In genomic region chr17:17280613-17281549, GRCh38 we compare ENCODE assay signal across 8 cellular contexts. TPM values are rescaled to one million over a fixed set of nuclear protein-coding genes. Genes with fewer than 3 reads are reported as not detected.
DNase-seq lines count a peak whose midpoint lies in the region; ATAC-seq and TF ChIP-seq lines count a peak whose summit lies in the region.

COPS3 (minus strand) TSS chr17:17281246; CDS start chr17:17281186, 60 bp downstream.

- peak within 1 kb of the TSS; percentile 83 for H3K27ac Mint-ChIP-seq in activated CD4-positive, alpha-beta memory T cell treated with anti-CD3 and anti-CD28 coated beads for 36 hours

- H3K27me3 ChIP-seq in dorsolateral prefrontal cortex (no peaks in the 10 kb centered on the region), right lobe of liver (no peaks in the 10 kb centered on the region)

- ATAC-seq in GM19438 (IDR thresholded peaks at IDR 0.05; ENCODE audit: low read depth, unreplicated experiment) (peak; percentile 89), HG03575 (IDR thresholded peaks at IDR 0.05; ENCODE audit: extremely low read depth, insufficient number of reproducible peaks, low FRiP score, unreplicated experiment) (peak; percentile 66), right lobe of liver (peak; percentile 95 to 96 (median 96))

- POLR2A ChIA-PET in activated CD4-positive, alpha-beta memory T cell treated with anti-CD3 and anti-CD28 coated beads for 36 hours (lab: Charles Lee) = interaction anchor here (0.6 to 1.5 kb wide), 12 partner anchors 10 to 162 kb away, joined by 3 to 5 read pairs (median 3); partner anchors contain the start of genes FLCN and NT5M

- TF ChIP-seq POLR2A in right lobe of liver (IDR thresholded peaks at IDR 0.05) = peak; percentile 72

- H3K9me3 ChIP-seq in right lobe of liver = no peaks in the 10 kb centered on the region

- H3K4me1 ChIP-seq in right lobe of liver = peaks cover 0 to 23% (median 7%) of the 10 kb centered on the region in 4 donors

- peaks cover 6% of the 10 kb centered on the region for H3K36me3 Mint-ChIP-seq in activated CD4-positive, alpha-beta memory T cell treated with anti-CD3 and anti-CD28 coated beads for 36 hours

- peak within 1 kb of the TSS; percentile 83 to 100 (median 97) for H3K27ac ChIP-seq in dorsolateral prefrontal cortex
- H3K27ac ChIP-seq in right lobe of liver = peak within 1 kb of the TSS; percentile 86 to 88 (median 87)

- TF ChIP-seq CTCF in dorsolateral prefrontal cortex (IDR thresholded peaks at IDR 0.05 in 54 of 56, conservative IDR thresholded peaks at IDR 0.05 in 2 of 56; ENCODE audit: low read depth in 1 of 56, partially characterized antibody in 56 of 56) (peak in 24 of 56 donors; percentile 1 to 44 (median 16)), right lobe of liver (IDR thresholded peaks at IDR 0.05) (no peak)

- peaks cover 31% of the 10 kb centered on the region for H3K4me1 Mint-ChIP-seq in activated CD4-positive, alpha-beta memory T cell treated with anti-CD3 and anti-CD28 coated beads for 36 hours (ENCODE audit: low read depth)

- intact Hi-C loops in activated CD4-positive, alpha-beta memory T cell treated with anti-CD3 and anti-CD28 coated beads for 36 hours (cut with micrococcal nuclease) = loop anchor here (1.0 to 5.0 kb wide), 4 partner anchors 22 to 311 kb away; partner anchors contain the start of genes FLCN, NT5M and PEMT
- intact Hi-C loops in dorsolateral prefrontal cortex (cut with DNase I) = loop anchor here in 1 of 2 donors (1.0 kb wide), 1 partner anchor 46 kb away; no protein-coding TSS in a partner anchor
- intact Hi-C loops in right lobe of liver (cut with DNase I) = no loop called here

- no peaks in the 10 kb centered on the region for H3K36me3 ChIP-seq in right lobe of liver

- no peaks in the 10 kb centered on the region for H3K27me3 Mint-ChIP-seq in activated CD4-positive, alpha-beta memory T cell treated with anti-CD3 and anti-CD28 coated beads for 36 hours

- CTCF ChIA-PET in activated CD4-positive, alpha-beta memory T cell treated with anti-CD3 and anti-CD28 coated beads for 36 hours (lab: Charles Lee) = interaction anchor here (0.7 to 1.5 kb wide), 6 partner anchors 9 to 216 kb away, joined by 3 to 4 read pairs (median 3); no protein-coding TSS in a partner anchor

- H3K4me3 ChIP-seq in dorsolateral prefrontal cortex = peak within 1 kb of the TSS; percentile 72 to 100 (median 96)
- peak within 1 kb of the TSS; percentile 95 to 100 (median 97) for H3K4me3 ChIP-seq in right lobe of liver

- H3K4me3 Mint-ChIP-seq in activated CD4-positive, alpha-beta memory T cell treated with anti-CD3 and anti-CD28 coated beads for 36 hours = peak within 1 kb of the TSS; percentile 87

- H3K9me3 Mint-ChIP-seq in activated CD4-positive, alpha-beta memory T cell treated with anti-CD3 and anti-CD28 coated beads for 36 hours = no peaks in the 10 kb centered on the region

- DNase-seq in CD1c-positive myeloid dendritic cell (ENCODE audit: extremely low spot score) (peak; percentile 99), NCI-H82 treated with DMSO at 0.1 percent for 48 hours (lab: John Stamatoyannopoulos, UW; ENCODE audit: unreplicated experiment) (peak; percentile 95), dorsolateral prefrontal cortex (peak; percentile 98 to 100 (median 99)), right lobe of liver (peak; percentile 98 to 99 (median 99))
- peak; percentile 98 for DNase-seq in activated CD4-positive, alpha-beta memory T cell treated with anti-CD3 and anti-CD28 coated beads for 36 hours
- DNase-seq in stimulated activated CD4-positive, alpha-beta T cell treated with anti-CD3 and anti-CD28 coated beads, Interleukin-4, amount 100 ng/mL, for 4 hours = peak; percentile 94 to 96

- 0% methylated on average over 25 of the region's 80 CpGs for WGBS in right lobe of liver (ENCODE audit: insufficient coverage, low coverage, low lambda C conversion rate, missing lambda C conversion rate)

RNA-seq across cellular contexts. Expression of gene COPS3, which starts in this region (rescaled TPM):
- 100 to 1,000 TPM in 1 of 2 experiments, 10 to 100 TPM in 1; 96.1 to 104 TPM for total RNA-seq in activated CD4-positive, alpha-beta memory T cell treated with anti-CD3 and anti-CD28 coated beads for 36 hours
- total RNA-seq in dorsolateral prefrontal cortex (10 to 100 TPM; 32.0 to 91.6 (median 61.8) TPM), right lobe of liver (10 to 100 TPM; 19.7 to 33.0 (median 25.8) TPM)

Comparison
In these comparisons a context has a peak if more than half of its experiments do, and no peak if none do; other contexts are left out.
1. Peak in every context shown above with its lines: DNase-seq, ATAC-seq, H3K4me3 ChIP-seq and H3K27ac ChIP-seq.